8 cellular contexts compared by ENCODE assay signal in the genomic region with DNA sequence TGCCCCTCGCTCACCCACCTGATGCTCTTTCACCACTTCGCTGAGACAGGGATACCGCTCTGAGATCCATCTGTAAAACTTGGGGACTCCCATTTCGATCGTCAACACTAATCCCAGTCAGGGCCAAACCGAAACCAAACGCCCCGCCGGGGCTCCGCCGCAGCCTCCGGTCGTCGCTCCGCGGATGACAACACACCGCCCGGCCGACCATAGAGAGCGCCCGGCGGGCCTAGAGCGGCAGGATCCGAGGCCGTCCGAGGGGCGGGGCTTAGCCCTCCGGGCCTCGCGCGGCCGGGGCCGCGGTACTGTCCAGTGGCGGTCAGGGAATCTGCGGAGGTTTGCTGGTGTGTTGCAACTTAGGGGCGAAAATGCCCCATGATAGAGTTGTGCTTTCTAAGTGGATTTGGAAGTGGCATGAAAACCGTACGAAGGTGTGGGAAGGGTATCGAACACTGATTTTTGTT. TPM values are rescaled to one million over a fixed set of nuclear protein-coding genes. Genes with fewer than 3 reads are reported as not detected.
DNase-seq lines count a peak whose midpoint lies in the region; ATAC-seq and TF ChIP-seq lines count a peak whose summit lies in the region.

A gene with protein sequence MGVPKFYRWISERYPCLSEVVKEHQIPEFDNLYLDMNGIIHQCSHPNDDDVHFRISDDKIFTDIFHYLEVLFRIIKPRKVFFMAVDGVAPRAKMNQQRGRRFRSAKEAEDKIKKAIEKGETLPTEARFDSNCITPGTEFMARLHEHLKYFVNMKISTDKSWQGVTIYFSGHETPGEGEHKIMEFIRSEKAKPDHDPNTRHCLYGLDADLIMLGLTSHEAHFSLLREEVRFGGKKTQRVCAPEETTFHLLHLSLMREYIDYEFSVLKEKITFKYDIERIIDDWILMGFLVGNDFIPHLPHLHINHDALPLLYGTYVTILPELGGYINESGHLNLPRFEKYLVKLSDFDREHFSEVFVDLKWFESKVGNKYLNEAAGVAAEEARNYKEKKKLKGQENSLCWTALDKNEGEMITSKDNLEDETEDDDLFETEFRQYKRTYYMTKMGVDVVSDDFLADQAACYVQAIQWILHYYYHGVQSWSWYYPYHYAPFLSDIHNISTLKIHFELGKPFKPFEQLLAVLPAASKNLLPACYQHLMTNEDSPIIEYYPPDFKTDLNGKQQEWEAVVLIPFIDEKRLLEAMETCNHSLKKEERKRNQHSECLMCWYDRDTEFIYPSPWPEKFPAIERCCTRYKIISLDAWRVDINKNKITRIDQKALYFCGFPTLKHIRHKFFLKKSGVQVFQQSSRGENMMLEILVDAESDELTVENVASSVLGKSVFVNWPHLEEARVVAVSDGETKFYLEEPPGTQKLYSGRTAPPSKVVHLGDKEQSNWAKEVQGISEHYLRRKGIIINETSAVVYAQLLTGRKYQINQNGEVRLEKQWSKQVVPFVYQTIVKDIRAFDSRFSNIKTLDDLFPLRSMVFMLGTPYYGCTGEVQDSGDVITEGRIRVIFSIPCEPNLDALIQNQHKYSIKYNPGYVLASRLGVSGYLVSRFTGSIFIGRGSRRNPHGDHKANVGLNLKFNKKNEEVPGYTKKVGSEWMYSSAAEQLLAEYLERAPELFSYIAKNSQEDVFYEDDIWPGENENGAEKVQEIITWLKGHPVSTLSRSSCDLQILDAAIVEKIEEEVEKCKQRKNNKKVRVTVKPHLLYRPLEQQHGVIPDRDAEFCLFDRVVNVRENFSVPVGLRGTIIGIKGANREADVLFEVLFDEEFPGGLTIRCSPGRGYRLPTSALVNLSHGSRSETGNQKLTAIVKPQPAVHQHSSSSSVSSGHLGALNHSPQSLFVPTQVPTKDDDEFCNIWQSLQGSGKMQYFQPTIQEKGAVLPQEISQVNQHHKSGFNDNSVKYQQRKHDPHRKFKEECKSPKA (N-terminal part only) (minus strand): TSS at position 186 of the 464 bp plus-strand sequence. CDS start 93 bp downstream, at position 93.

- H3K36me3 ChIP-seq in BJ (ENCODE audit: control insufficient read depth, insufficient read depth, low read length): 0 out of 2 replicates have a peak, but pooled peaks cover 1% of the 10 kb centered on the region

- peak within 1 kb of the TSS; percentile 90 for H3K4me3 ChIP-seq in BJ (ENCODE audit: low read depth, low read length)

- peak; percentile 60 for DNase-seq in BJ (ENCODE audit: low read depth)
- DNase-seq in GM19240 (ENCODE audit: insufficient read length, low spot score): peak; percentile 92
- peak; percentile 73 to 96 for DNase-seq in NCI-H526 (lab: John Stamatoyannopoulos, UW)
- peak; percentile 97 for DNase-seq in activated CD4-positive, alpha-beta T cell treated with anti-CD3 and anti-CD28 coated beads for 48 hours
- peak; percentile 93 for DNase-seq in kidney tubule cell (ENCODE audit: low spot score)
- DNase-seq in stimulated activated CD4-positive, alpha-beta T cell treated with anti-CD3 and anti-CD28 coated beads, Interleukin-1b, Interleukin-23, amount 100 ng/mL, for 1 hour (ENCODE audit: low read depth in 2 of 2): peak; percentile 84 to 91

- no peak for TF ChIP-seq CTCF in BJ (IDR thresholded peaks at IDR 0.05; ENCODE audit: insufficient read depth, low read depth, low read length)

- CTCF ChIA-PET in BJ (lab: Yijun Ruan, JAX): no interaction called here

- no peaks in the 10 kb centered on the region for H3K27me3 ChIP-seq in BJ (ENCODE audit: control insufficient read depth, insufficient read depth, low read length)

- ATAC-seq in HG03460 (IDR thresholded peaks at IDR 0.05; ENCODE audit: unreplicated experiment): peak; percentile 84

- POLR2A ChIA-PET in BJ (lab: Charles Lee): no interaction called here

- H3K27ac ChIP-seq in cingulate gyrus (ENCODE audit: low read depth, low read length): peak within 1 kb of the TSS; percentile 80

RNA-seq across cellular contexts. Expression of the gene that starts here (rescaled TPM):
- 14.3 and 29.0 TPM in 2 replicates for polyA plus RNA-seq in BJ (2011; rRNA removed)
- 33.0 and 37.4 TPM in 2 replicates for polyA minus RNA-seq in BJ (2011; rRNA and poly(A)+ RNA removed)

Comparison
In these comparisons a context has a peak if more than half of its experiments do, and no peak if none do; other contexts are left out.
1. Peak in every context shown above with its lines: DNase-seq, ATAC-seq, H3K4me3 ChIP-seq and H3K27ac ChIP-seq.